ENCODE assay signal across 15 cellular contexts in the genomic region with DNA sequence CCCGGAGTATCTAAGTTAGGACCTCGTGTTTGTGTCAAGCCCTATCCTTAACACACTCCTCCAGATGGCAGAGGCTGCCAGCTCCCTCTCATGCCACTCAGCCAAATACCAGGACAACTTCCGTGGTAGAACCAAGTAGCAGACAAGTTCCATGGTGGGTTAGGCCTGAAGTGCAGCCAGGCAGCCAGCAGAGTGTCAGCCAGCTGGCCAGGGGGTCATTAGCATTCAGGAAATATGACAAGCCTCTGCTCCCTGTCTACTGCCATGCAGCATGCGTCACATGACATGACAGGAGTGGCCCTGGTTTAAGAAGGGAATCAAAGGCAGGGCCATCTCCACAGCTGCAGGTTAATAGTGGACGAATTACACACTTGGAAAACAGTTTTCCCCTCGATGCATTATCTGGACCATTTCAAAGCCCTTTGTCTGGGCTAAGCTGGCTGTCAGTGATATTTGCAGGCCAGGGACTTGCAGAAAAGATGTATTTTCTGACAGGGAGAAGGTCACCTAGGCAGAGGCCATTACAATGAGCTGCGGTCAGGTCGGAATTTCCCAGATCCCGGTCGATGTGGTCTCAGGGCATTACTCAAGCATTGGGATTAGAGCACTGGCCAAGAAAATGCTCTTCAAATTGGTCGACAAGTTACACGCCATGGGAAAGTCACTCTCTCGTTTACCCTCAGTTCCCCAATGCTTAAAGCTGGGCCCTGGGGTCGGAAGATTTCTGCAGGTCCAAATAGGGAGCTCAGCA.
DNase-seq lines count a peak whose midpoint lies in the region; ATAC-seq, FAIRE-seq and TF ChIP-seq lines count a peak whose summit lies in the region.
"Had no signal": no experiment of that assay in that cellular context is flagged by ENCODE, and none has a peak within 500 bp of the region (broad histone marks: within the 10 kb centered on the region; RNA-seq: fewer than 3 reads in every experiment).

No MANE protein-coding gene starts in this region.

- H2AK5ac ChIP-seq in neuronal stem cell (ENCODE audit: low read depth, low read length): no peak overlapping the region

- no peaks in the 10 kb centered on the region for H3K36me3 Mint-ChIP-seq in endodermal cell (ENCODE audit: low read depth)
- H3K36me3 Mint-ChIP-seq: activated naive CD4-positive, alpha-beta T cell treated with anti-CD3 and anti-CD28 coated beads, Interleukin-2, amount 10 ng/mL, durations not matched to agents 7 days and 5 days had no signal

- no peak for ATAC-seq in GM18867 (IDR thresholded peaks at IDR 0.05; ENCODE audit: unreplicated experiment)
- ATAC-seq: A549 had no signal

- peaks cover 25% of the 10 kb centered on the region for H3K4me1 Mint-ChIP-seq in endodermal cell
- H3K4me1 Mint-ChIP-seq: activated naive CD4-positive, alpha-beta T cell treated with anti-CD3 and anti-CD28 coated beads, Interleukin-2, amount 10 ng/mL, durations not matched to agents 7 days and 5 days; central memory CD8-positive, alpha-beta T cell had no signal

- FAIRE-seq in frontal cortex (lab: Jason Lieb, UNC): no peak
- FAIRE-seq: A549 had no signal

- no peak for TF ChIP-seq EP300 in stomach (IDR thresholded peaks at IDR 0.05)

- H2BK5ac ChIP-seq in neuronal stem cell (ENCODE audit: low read length): no peak overlapping the region

- H2BK12ac ChIP-seq in neuronal stem cell (ENCODE audit: low read length): no peak overlapping the region

- H3K9me3 ChIP-seq in endodermal cell (ENCODE audit: control insufficient read depth, low read length) (no peaks in the 10 kb centered on the region), neuronal stem cell (replicated peaks in 1 of 2; ENCODE audit: control insufficient read depth in 2 of 2, insufficient read depth in 1 of 2, low read depth in 1 of 2, low read length in 2 of 2) (no peaks in the 10 kb centered on the region), stomach (no peaks in the 10 kb centered on the region)
- H3K9me3 ChIP-seq: A549, tibial nerve had no signal

- H3K79me1 ChIP-seq in neuronal stem cell (ENCODE audit: low read depth, low read length): no peaks in the 10 kb centered on the region

- peak overlapping the region; percentile 42 for H3K18ac ChIP-seq in neuronal stem cell (ENCODE audit: low read length)

- H2BK15ac ChIP-seq in neuronal stem cell (ENCODE audit: low read length): no peak overlapping the region

- H3K36me3 ChIP-seq in endodermal cell (ENCODE audit: control insufficient read depth, insufficient read depth, low read length): no peaks in the 10 kb centered on the region
- no peaks in the 10 kb centered on the region for H3K36me3 ChIP-seq in neuronal stem cell (replicated peaks in 1 of 2; ENCODE audit: control insufficient read depth in 2 of 2, insufficient read depth in 2 of 2, low read length in 2 of 2)
- no peaks in the 10 kb centered on the region for H3K36me3 ChIP-seq in stomach
- H3K36me3 ChIP-seq: tibial nerve had no signal

- peaks cover 43% of the 10 kb centered on the region for H3K27me3 Mint-ChIP-seq in endodermal cell (ENCODE audit: insufficient read depth)
- H3K27me3 Mint-ChIP-seq: activated naive CD4-positive, alpha-beta T cell treated with anti-CD3 and anti-CD28 coated beads, Interleukin-2, amount 10 ng/mL, durations not matched to agents 7 days and 5 days had no signal

- no peak overlapping the region for H3K4me3 ChIP-seq in endodermal cell (ENCODE audit: low read length)
- peak overlapping the region in 1 of 2 donors; percentile 26 for H3K4me3 ChIP-seq in neuronal stem cell (ENCODE audit: low read length in 2 of 2)
- H3K4me3 ChIP-seq in stomach: no peak overlapping the region
- H3K4me3 ChIP-seq: A549, tibial nerve had no signal

- TF ChIP-seq CTCF in endodermal cell (conservative IDR thresholded peaks at IDR 0.05) (no peak), stomach (IDR thresholded peaks at IDR 0.05) (no peak)

- no peaks in the 10 kb centered on the region for H3K27me3 ChIP-seq in endodermal cell (ENCODE audit: control insufficient read depth, insufficient read depth, low read length, poor library complexity, severe bottlenecking)
- no peaks in the 10 kb centered on the region for H3K27me3 ChIP-seq in neuronal stem cell (ENCODE audit: control insufficient read depth in 3 of 3, insufficient read depth in 3 of 3, low read depth in 1 of 3, low read length in 3 of 3)
- H3K27me3 ChIP-seq in stomach: peaks cover 0 to 16% (median 0%) of the 10 kb centered on the region in 3 donors

- no peaks in the 10 kb centered on the region for H3K4me1 ChIP-seq in endodermal cell (ENCODE audit: control insufficient read depth, insufficient read depth, low read length)
- peaks cover 0 to 9% of the 10 kb centered on the region in 2 donors for H3K4me1 ChIP-seq in neuronal stem cell (ENCODE audit: control insufficient read depth in 2 of 2, insufficient read depth in 1 of 2, low read depth in 1 of 2, low read length in 2 of 2)
- peaks cover 0 to 15% (median 5%) of the 10 kb centered on the region in 4 donors for H3K4me1 ChIP-seq in stomach
- H3K4me1 ChIP-seq: A549, parathyroid adenoma had no signal

- H3K9me3 Mint-ChIP-seq in endodermal cell: peaks cover 13% of the 10 kb centered on the region
- H3K9me3 Mint-ChIP-seq: activated naive CD4-positive, alpha-beta T cell treated with anti-CD3 and anti-CD28 coated beads, Interleukin-2, amount 10 ng/mL, durations not matched to agents 7 days and 5 days had no signal

- no peak overlapping the region for H3K9ac ChIP-seq in endodermal cell (ENCODE audit: extremely low read depth, low read length, poor library complexity, severe bottlenecking)
- H3K9ac ChIP-seq in neuronal stem cell (ENCODE audit: low read depth, low read length, poor library complexity): no peak overlapping the region
- H3K9ac ChIP-seq: parathyroid adenoma had no signal

- H2AFZ ChIP-seq in neuronal stem cell (ENCODE audit: low read length): no peak overlapping the region
- H2AFZ ChIP-seq: parathyroid adenoma had no signal

- H4K91ac ChIP-seq in neuronal stem cell (ENCODE audit: low read depth, low read length, poor library complexity): no peak overlapping the region

- no peak overlapping the region for H3K4me2 ChIP-seq in neuronal stem cell (ENCODE audit: insufficient read depth, low read length, poor library complexity, severe bottlenecking)
- H3K4me2 ChIP-seq: A549 had no signal

- H3K27ac Mint-ChIP-seq in endodermal cell: no peak overlapping the region
- H3K27ac Mint-ChIP-seq: activated naive CD4-positive, alpha-beta T cell treated with anti-CD3 and anti-CD28 coated beads, Interleukin-2, amount 10 ng/mL, durations not matched to agents 7 days and 5 days had no signal

- WGBS in endodermal cell (ENCODE audit: insufficient coverage in 1 of 2, insufficient read length in 1 of 2), 2 experiments: 82 to 83% methylated on average over 11 to 14 of the region's 14 CpGs
- WGBS in neuronal stem cell (ENCODE audit: extremely low coverage in 2 of 2, insufficient read length in 2 of 2, insufficient replicate concordance in 1 of 2), 2 donors: no CpG with 5 or more reads among the region's 14 CpGs
- WGBS in stomach, 5 donors: 57 to 67% (median 64%) methylated on average over 14 of the region's 14 CpGs

- no peak overlapping the region for H3K14ac ChIP-seq in neuronal stem cell (ENCODE audit: low read length)

- intact Hi-C loops in stomach (cut with DNase I; ENCODE audit: low total_unique reads): no loop called here

- no peak overlapping the region for H2BK120ac ChIP-seq in neuronal stem cell (ENCODE audit: low read depth, low read length)

- H3K4ac ChIP-seq in neuronal stem cell (ENCODE audit: low read length): no peak overlapping the region

- no peak overlapping the region for H3K23ac ChIP-seq in neuronal stem cell (ENCODE audit: low read depth, low read length, poor library complexity)

- no peak overlapping the region for H4K8ac ChIP-seq in neuronal stem cell (ENCODE audit: low read depth, low read length)

- H3K4me3 Mint-ChIP-seq in endodermal cell: no peak overlapping the region
- H3K4me3 Mint-ChIP-seq: activated naive CD4-positive, alpha-beta T cell treated with anti-CD3 and anti-CD28 coated beads, Interleukin-2, amount 10 ng/mL, durations not matched to agents 7 days and 5 days; central memory CD8-positive, alpha-beta T cell had no signal

- no peak overlapping the region for H3K27ac ChIP-seq in endodermal cell (ENCODE audit: low read depth, low read length)
- H3K27ac ChIP-seq in neuronal stem cell (replicated peaks; ENCODE audit: low read length): peak overlapping the region; percentile 22
- H3K27ac ChIP-seq in stomach: no peak overlapping the region
- H3K27ac ChIP-seq: A549, parathyroid adenoma, RWPE1, tibial nerve had no signal

- DNase-seq in NCI-H2029 treated with DMSO at 0.1 percent for 48 hours (lab: John Stamatoyannopoulos, UW) (peak; percentile 23), NCI-H2029 (lab: John Stamatoyannopoulos, UW) (no peak), NCI-H187 treated with DMSO at 0.1 percent for 48 hours (lab: John Stamatoyannopoulos, UW) (peak; percentile 36), endodermal cell (peak; percentile 59), neuronal stem cell (ENCODE audit: low spot score) (no peak), stomach (no peak), frontal cortex (ENCODE audit: low spot score in 2 of 2) (no peak)
- DNase-seq: activated naive CD4-positive, alpha-beta T cell treated with anti-CD3 and anti-CD28 coated beads, Interleukin-2, amount 10 ng/mL, durations not matched to agents 7 days and 5 days; NCI-H2171 treated with DMSO at 0.1 percent for 48 hours had no signal

- no peak for TF ChIP-seq POLR2A in stomach (IDR thresholded peaks at IDR 0.05)

Comparison
In these comparisons a context has a peak if more than half of its experiments do, and no peak if none do; other contexts are left out.
1. DNase-seq: peak in NCI-H2029 treated with DMSO at 0.1 percent for 48 hours (single experiment), NCI-H187 treated with DMSO at 0.1 percent for 48 hours (single experiment) and endodermal cell (single experiment); none in NCI-H2029 (single experiment), neuronal stem cell (single experiment), stomach (single experiment) and frontal cortex (0 of 2).